Comparison of ENCODE assay signal across 23 cellular contexts in the genomic region with DNA sequence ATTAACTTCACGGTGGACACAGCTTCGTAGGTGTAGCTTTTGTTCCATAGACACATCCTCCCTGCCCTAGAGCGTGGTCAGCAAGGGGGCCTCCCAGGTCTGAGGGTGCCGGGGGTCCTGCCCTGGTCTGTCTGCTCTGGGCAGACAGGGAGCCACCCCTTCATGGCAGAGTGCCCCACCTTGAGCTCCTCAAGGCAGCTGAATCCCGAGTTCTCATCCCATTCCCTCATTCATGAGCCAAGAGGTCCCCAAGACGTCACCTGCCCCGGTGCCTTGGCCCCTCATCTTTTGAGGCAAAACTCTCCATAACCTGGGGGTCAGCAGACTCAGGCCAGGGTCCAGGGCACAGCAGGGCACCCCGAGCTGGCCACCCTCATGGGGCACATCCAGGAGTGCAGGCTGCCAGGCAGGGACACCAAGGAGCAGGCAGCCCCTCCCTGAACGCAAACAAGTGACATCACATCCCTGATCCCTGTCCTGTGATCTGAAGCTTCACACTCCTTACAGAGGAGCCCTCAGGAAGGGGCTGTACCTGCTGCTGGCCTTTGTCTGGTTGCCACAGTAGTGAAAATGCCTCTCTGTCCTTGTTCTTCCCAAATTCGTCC. TPM values are rescaled to one million over a fixed set of nuclear protein-coding genes. Genes with fewer than 3 reads are reported as not detected.
A peak's percentile ranks its signal among the peaks of the same experiment; 100 is the strongest.
DNase-seq lines count a peak whose midpoint lies in the region; ATAC-seq and FAIRE-seq lines count a peak whose summit lies in the region.
"Had no signal": no experiment of that assay in that cellular context is flagged by ENCODE, and none has a peak within 500 bp of the region (broad histone marks: within the 10 kb centered on the region; RNA-seq: fewer than 3 reads in every experiment).

No MANE protein-coding gene starts in this region.

- peak overlapping the region; percentile 76 for H3K27ac Mint-ChIP-seq in activated naive CD4-positive, alpha-beta T cell treated with anti-CD3 and anti-CD28 coated beads, Interleukin-2, amount 50 U/mL, for 24 hours
- peak overlapping the region; percentile 35 to 76 for H3K27ac Mint-ChIP-seq in effector memory CD8-positive, alpha-beta T cell
- H3K27ac Mint-ChIP-seq: activated B cell treated with CpG ODN at 0.5 μM for 24 hours, nephron progenitor cell had no signal

- ATAC-seq in effector memory CD8-positive, alpha-beta T cell (replicated peaks), result no peak
- ATAC-seq in HG03280 (IDR thresholded peaks at IDR 0.05; ENCODE audit: unreplicated experiment), result no peak
- ATAC-seq: activated naive CD4-positive, alpha-beta T cell treated with anti-CD3 and anti-CD28 coated beads, Interleukin-2, amount 50 U/mL, for 72 hours; heart left ventricle; stimulated activated naive CD8-positive, alpha-beta T cell treated with anti-CD3 and anti-CD28 coated beads, Interleukin-15, Interleukin-2, amounts not matched to agents 100 U/mL and 50 U/mL, for 24 hours had no signal

- 86 to 87% (median 86%) methylated on average over 10 of the region's 10 CpGs for WGBS in small intestine, 3 donors
- no CpG with 5 or more reads among the region's 10 CpGs for WGBS in trophoblast cell (ENCODE audit: extremely low coverage, insufficient coverage, insufficient read length)

- H3K14ac ChIP-seq in trophoblast cell (ENCODE audit: low read length), result no peak overlapping the region

- H3K36me3 ChIP-seq in KOPT-K1 (ENCODE audit: insufficient read depth, low read length) (peaks cover 86% of the 10 kb centered on the region), small intestine (ENCODE audit: control insufficient read depth in 2 of 2, insufficient read depth in 2 of 2, low read length in 2 of 2) (no peaks in the 10 kb centered on the region), trophoblast cell (ENCODE audit: control insufficient read depth in 1 of 2, insufficient read depth in 2 of 2, low read length in 2 of 2) (no peaks in the 10 kb centered on the region)
- H3K36me3 ChIP-seq: heart left ventricle, right lobe of liver, tibial artery had no signal

- FAIRE-seq in small intestine (lab: Jason Lieb, UNC), result no peak
- FAIRE-seq: G401.6 had no signal

- H4K12ac ChIP-seq in trophoblast cell (ENCODE audit: low read depth, low read length), result no peak overlapping the region

- no peak overlapping the region for H4K91ac ChIP-seq in trophoblast cell (ENCODE audit: low read depth, low read length)

- peaks cover 5% of the 10 kb centered on the region for H3K9me3 ChIP-seq in KOPT-K1 (ENCODE audit: insufficient read depth, low read length, poor library complexity, severe bottlenecking)
- H3K9me3 ChIP-seq in small intestine (ENCODE audit: control insufficient read depth, low read depth), result no peaks in the 10 kb centered on the region
- peaks cover 3% of the 10 kb centered on the region for H3K9me3 ChIP-seq in trophoblast cell (ENCODE audit: insufficient read depth, low read depth, low read length)
- H3K9me3 ChIP-seq: right lobe of liver had no signal

- no peak overlapping the region for H2AK5ac ChIP-seq in trophoblast cell (ENCODE audit: low read length)

- no peak for DNase-seq in activated naive CD4-positive, alpha-beta T cell treated with Interleukin-2 at 50 U/mL for 16 hours
- no peak for DNase-seq in effector memory CD8-positive, alpha-beta T cell
- DNase-seq in small intestine (peak; percentile 39), trophoblast cell (no peak), SW 1271 (lab: John Stamatoyannopoulos, UW) (no peak)
- DNase-seq: activated B cell treated with CpG ODN at 0.5 μM for 24 hours; effector memory CD4-positive, alpha-beta T cell; foreskin fibroblast; heart left ventricle; NCI-H1105; NCI-H1930; NCI-H345; nephron progenitor cell; right lobe of liver; stimulated activated naive CD8-positive, alpha-beta T cell treated with anti-CD3 and anti-CD28 coated beads, Interleukin-15, Interleukin-2, amounts not matched to agents 100 U/mL and 50 U/mL, for 24 hours; T1000 had no signal

- H2BK120ac ChIP-seq in trophoblast cell (ENCODE audit: insufficient read depth, low read length, poor library complexity), result no peak overlapping the region

- H3K27ac ChIP-seq in KOPT-K1 (ENCODE audit: low read depth, low read length, poor library complexity, severe bottlenecking) (peak overlapping the region; percentile 99), small intestine (ENCODE audit: low read depth in 1 of 2, low read length in 1 of 2) (no peak overlapping the region), trophoblast cell (ENCODE audit: low read depth, low read length) (no peak overlapping the region)
- H3K27ac ChIP-seq: heart left ventricle, right lobe of liver, SK-N-MC, tibial artery had no signal

- no peaks in the 10 kb centered on the region for H3K79me1 ChIP-seq in trophoblast cell (ENCODE audit: low read length)

- H3K4me1 ChIP-seq in small intestine (ENCODE audit: control insufficient read depth in 2 of 2, insufficient read depth in 1 of 2, low read depth in 1 of 2, low read length in 1 of 2), result peaks cover 0 to 3% of the 10 kb centered on the region in 2 donors
- no peaks in the 10 kb centered on the region for H3K4me1 ChIP-seq in trophoblast cell (ENCODE audit: control insufficient read depth in 1 of 2, insufficient read depth in 2 of 2, low read length in 2 of 2)
- H3K4me1 ChIP-seq: right lobe of liver, tibial artery had no signal

- H3K27me3 ChIP-seq in small intestine (ENCODE audit: control insufficient read depth in 2 of 2, insufficient read depth in 2 of 2, low read length in 2 of 2) (peaks cover 0 to 2% of the 10 kb centered on the region in 2 donors), trophoblast cell (ENCODE audit: insufficient read depth, low read length) (no peaks in the 10 kb centered on the region)
- H3K27me3 ChIP-seq: right lobe of liver had no signal

- H4K8ac ChIP-seq in trophoblast cell (ENCODE audit: low read depth, low read length), result no peak overlapping the region

- H3K18ac ChIP-seq in trophoblast cell (ENCODE audit: low read length), result no peak overlapping the region

- H2BK5ac ChIP-seq in trophoblast cell (ENCODE audit: low read depth, low read length, poor library complexity), result no peak overlapping the region

- no peak overlapping the region for H2BK12ac ChIP-seq in trophoblast cell (ENCODE audit: low read length)

- H3K79me2 ChIP-seq in trophoblast cell (ENCODE audit: control insufficient read depth, insufficient read depth, low read length, poor library complexity), result no peaks in the 10 kb centered on the region

- no peak overlapping the region for H3K4ac ChIP-seq in trophoblast cell (ENCODE audit: low read depth, low read length)

- no peak overlapping the region for H3K4me3 Mint-ChIP-seq in activated naive CD4-positive, alpha-beta T cell treated with anti-CD3 and anti-CD28 coated beads, Interleukin-2, amount 50 U/mL, for 24 hours
- H3K4me3 Mint-ChIP-seq in effector memory CD8-positive, alpha-beta T cell, result peak overlapping the region; percentile 41 to 52
- H3K4me3 Mint-ChIP-seq: activated B cell treated with CpG ODN at 0.5 μM for 24 hours, nephron progenitor cell had no signal

- no peak overlapping the region for H3K9ac ChIP-seq in trophoblast cell (ENCODE audit: low read length)

- no peak overlapping the region for H3K4me2 ChIP-seq in trophoblast cell (ENCODE audit: low read length)

- no peaks in the 10 kb centered on the region for H3K27me3 Mint-ChIP-seq in activated naive CD4-positive, alpha-beta T cell treated with anti-CD3 and anti-CD28 coated beads, Interleukin-2, amount 50 U/mL, for 24 hours
- H3K27me3 Mint-ChIP-seq in effector memory CD8-positive, alpha-beta T cell, result no peaks in the 10 kb centered on the region

- peaks cover 60% of the 10 kb centered on the region for H3K4me1 Mint-ChIP-seq in activated naive CD4-positive, alpha-beta T cell treated with anti-CD3 and anti-CD28 coated beads, Interleukin-2, amount 50 U/mL, for 24 hours
- H3K4me1 Mint-ChIP-seq in effector memory CD8-positive, alpha-beta T cell (ENCODE audit: low read depth in 2 of 2), result peaks cover 50 to 51% of the 10 kb centered on the region in 2 donors
- H3K4me1 Mint-ChIP-seq: nephron progenitor cell had no signal

- H3K9me3 Mint-ChIP-seq in activated naive CD4-positive, alpha-beta T cell treated with anti-CD3 and anti-CD28 coated beads, Interleukin-2, amount 50 U/mL, for 24 hours, result no peaks in the 10 kb centered on the region
- H3K9me3 Mint-ChIP-seq in effector memory CD8-positive, alpha-beta T cell, result no peaks in the 10 kb centered on the region

- no peak overlapping the region for H2AFZ ChIP-seq in trophoblast cell (ENCODE audit: insufficient read depth, low read length, poor library complexity)

- H3K4me3 ChIP-seq in small intestine (ENCODE audit: low read depth in 1 of 2, low read length in 2 of 2), result no peak overlapping the region
- no peak overlapping the region for H3K4me3 ChIP-seq in trophoblast cell (ENCODE audit: low read depth, low read length)
- H3K4me3 ChIP-seq: heart left ventricle, right lobe of liver, SK-N-MC, tibial artery had no signal

- peaks cover 14% of the 10 kb centered on the region for H3K36me3 Mint-ChIP-seq in activated naive CD4-positive, alpha-beta T cell treated with anti-CD3 and anti-CD28 coated beads, Interleukin-2, amount 50 U/mL, for 24 hours
- H3K36me3 Mint-ChIP-seq in effector memory CD8-positive, alpha-beta T cell (ENCODE audit: insufficient read depth), result peaks cover 54% of the 10 kb centered on the region

- no peak overlapping the region for H3K23ac ChIP-seq in trophoblast cell (ENCODE audit: low read length)

RNA-seq across cellular contexts. Expression of a gene that starts 23.3 kb away (rescaled TPM):
- polyA plus RNA-seq in small intestine, result 1 to 10 TPM in 1 of 3 donors, under 1 TPM in 2; 0.42 to 2.4 (median 0.67) TPM
- polyA plus RNA-seq in trophoblast cell (2013), result 0.01 TPM in 1 of 2 replicates, not detected in the other

RNA-seq across cellular contexts. Expression of a gene that starts 31.1 kb away (rescaled TPM):
- polyA plus RNA-seq in small intestine, result 1 to 10 TPM; 1.1 to 9.2 (median 1.1) TPM
- 0.08 and 0.18 TPM in 2 replicates for polyA plus RNA-seq in trophoblast cell (2013)
- polyA plus RNA-seq: heart left ventricle had no signal
